Comparison of ENCODE assay signal across 8 cellular contexts in genomic region chr2:174681983-174682577, GRCh38.
A peak's percentile ranks its signal among the peaks of the same experiment; 100 is the strongest.
DNase-seq lines count a peak whose midpoint lies in the region; ATAC-seq and TF ChIP-seq lines count a peak whose summit lies in the region.

No MANE protein-coding gene starts in this region.

- no TSS peak for BruUV-seq in Panc1 (replicated peaks; lab: Mats Ljungman, UMichigan)

- peak overlapping the region; percentile 68 to 79 (median 77) for H3K9ac ChIP-seq in skeletal muscle tissue (ENCODE audit: low read depth in 1 of 3, low read length in 3 of 3)

- TF ChIP-seq CTCF in Panc1 (IDR thresholded peaks at IDR 0.05) (no peak), hepatocyte (IDR thresholded peaks at IDR 0.05; ENCODE audit: poor library complexity) (no peak)

- peaks cover 20% of the 10 kb centered on the region for H3K27me3 ChIP-seq in Panc1 (ENCODE audit: control insufficient read depth, insufficient read depth, low read length)
- peaks cover 11% of the 10 kb centered on the region for H3K27me3 ChIP-seq in hepatocyte
- H3K27me3 ChIP-seq in skeletal muscle tissue (ENCODE audit: control insufficient read depth in 3 of 3, insufficient read depth in 3 of 3, low read length in 3 of 3) = peaks cover 0 to 21% (median 20%) of the 10 kb centered on the region in 3 donors

- H3K9me3 ChIP-seq in Panc1 (ENCODE audit: control insufficient read depth, insufficient read depth, low read depth, low read length) (no peaks in the 10 kb centered on the region), hepatocyte (ENCODE audit: low read depth) (no peaks in the 10 kb centered on the region), skeletal muscle tissue (ENCODE audit: control insufficient read depth in 3 of 3, low read length in 3 of 3) (no peaks in the 10 kb centered on the region)

- H3K9me3 Mint-ChIP-seq in activated naive CD8-positive, alpha-beta T cell treated with anti-CD3 and anti-CD28 coated beads, Interleukin-2, amount 50 U/mL, for 24 hours = no peaks in the 10 kb centered on the region

- peak overlapping the region; percentile 86 for H3K4me2 ChIP-seq in hepatocyte

- peaks cover 40% of the 10 kb centered on the region for H3K79me2 ChIP-seq in hepatocyte

- no peaks in the 10 kb centered on the region for H3K9me2 ChIP-seq in hepatocyte (replicated peaks; ENCODE audit: insufficient read depth)

- peak overlapping the region; percentile 67 for H3K27ac Mint-ChIP-seq in activated naive CD8-positive, alpha-beta T cell treated with anti-CD3 and anti-CD28 coated beads, Interleukin-2, amount 50 U/mL, for 24 hours

- peak; percentile 74 for DNase-seq in DMS53 (lab: John Stamatoyannopoulos, UW)
- DNase-seq in DMS53 treated with DMSO at 0.1 percent for 48 hours (lab: John Stamatoyannopoulos, UW; ENCODE audit: unreplicated experiment) = no peak
- DNase-seq in Panc1 (ENCODE audit: low read depth, low spot score) = no peak
- peak; percentile 58 for DNase-seq in activated naive CD8-positive, alpha-beta T cell treated with anti-CD3 and anti-CD28 coated beads, Interleukin-2, amount 50 U/mL, for 24 hours
- DNase-seq in hepatocyte (ENCODE audit: low spot score) = peak; percentile 51

- H3K36me3 Mint-ChIP-seq in activated naive CD8-positive, alpha-beta T cell treated with anti-CD3 and anti-CD28 coated beads, Interleukin-2, amount 50 U/mL, for 24 hours (ENCODE audit: low read depth) = peaks cover 5% of the 10 kb centered on the region

- POLR2A ChIA-PET in Panc1 (lab: Charles Lee) = no interaction called here

- intact Hi-C loops in Panc1 (cut with micrococcal nuclease; ENCODE audit: unreplicated experiment) = loop anchor here (5.0 to 10.0 kb wide), 2 partner anchors 107 to 220 kb away; no protein-coding TSS in a partner anchor

- CTCF ChIA-PET in Panc1 (lab: Charles Lee) = no interaction called here

- in situ Hi-C loops in Panc1 (cut with HindIII; ENCODE audit: low pct_unique_long_range_greater_than_20kb, low sequenced_read_pairs) = no loop called here

- WGBS in hepatocyte (ENCODE audit: low lambda C conversion rate, missing lambda C conversion rate) = 1% methylated on average over 36 of the region's 53 CpGs

- H2AFZ ChIP-seq in hepatocyte = peak overlapping the region; percentile 92

- H3K36me3 ChIP-seq in Panc1 (ENCODE audit: control insufficient read depth, insufficient read depth, low read length) (no peaks in the 10 kb centered on the region; the same call in 1 of the 2 replicates), hepatocyte (replicated peaks; ENCODE audit: insufficient read depth, low read depth) (no peaks in the 10 kb centered on the region), skeletal muscle tissue (ENCODE audit: control insufficient read depth in 3 of 3, insufficient read depth in 3 of 3, low read length in 3 of 3) (no peaks in the 10 kb centered on the region)

- peak overlapping the region; percentile 80 for H3K4me3 Mint-ChIP-seq in activated naive CD8-positive, alpha-beta T cell treated with anti-CD3 and anti-CD28 coated beads, Interleukin-2, amount 50 U/mL, for 24 hours

- H3K4me3 ChIP-seq in Panc1 (ENCODE audit: low read depth in 2 of 2, low read length in 2 of 2) (peak overlapping the region; percentile 41 to 58), hepatocyte (peak overlapping the region; percentile 99), skeletal muscle tissue (ENCODE audit: low read length in 3 of 3) (peak overlapping the region; percentile 71 to 80 (median 73))

- H4K20me1 ChIP-seq in hepatocyte (ENCODE audit: insufficient read depth, poor library complexity, severe bottlenecking) = peaks cover 10% of the 10 kb centered on the region

- H3K27me3 Mint-ChIP-seq in activated naive CD8-positive, alpha-beta T cell treated with anti-CD3 and anti-CD28 coated beads, Interleukin-2, amount 50 U/mL, for 24 hours = peaks cover 2% of the 10 kb centered on the region

- H3K4me1 Mint-ChIP-seq in activated naive CD8-positive, alpha-beta T cell treated with anti-CD3 and anti-CD28 coated beads, Interleukin-2, amount 50 U/mL, for 24 hours = peaks cover 72% of the 10 kb centered on the region

- ATAC-seq in HG02759 (IDR thresholded peaks at IDR 0.05; ENCODE audit: unreplicated experiment) = peak; percentile 55
- peak; percentile 75 for ATAC-seq in Panc1
- ATAC-seq in activated naive CD8-positive, alpha-beta T cell treated with anti-CD3 and anti-CD28 coated beads, Interleukin-2, amount 50 U/mL, for 24 hours = peak; percentile 47
- no peak for ATAC-seq in GM18519 (IDR thresholded peaks at IDR 0.05; ENCODE audit: low FRiP score, unreplicated experiment)

- H3K27ac ChIP-seq in Panc1 (ENCODE audit: low read length) (peak overlapping the region; percentile 44), hepatocyte (peak overlapping the region; percentile 97), skeletal muscle tissue (ENCODE audit: low read depth, low read length) (peak overlapping the region; percentile 73)

- H3K4me1 ChIP-seq in Panc1 (ENCODE audit: control insufficient read depth, insufficient read depth, low read length) = peaks cover 6% of the 10 kb centered on the region
- peaks cover 23% of the 10 kb centered on the region for H3K4me1 ChIP-seq in hepatocyte (ENCODE audit: insufficient read depth)
- H3K4me1 ChIP-seq in skeletal muscle tissue (ENCODE audit: control insufficient read depth in 3 of 3, insufficient read depth in 3 of 3, low read length in 3 of 3) = peaks cover 9 to 24% (median 18%) of the 10 kb centered on the region in 3 donors

Comparison
In these comparisons a context has a peak if more than half of its experiments do, and no peak if none do; other contexts are left out.
1. DNase-seq: peak in DMS53 (single experiment), activated naive CD8-positive, alpha-beta T cell treated with anti-CD3 and anti-CD28 coated beads, Interleukin-2, amount 50 U/mL, for 24 hours (single experiment) and hepatocyte (single experiment); none in DMS53 treated with DMSO at 0.1 percent for 48 hours (single experiment) and Panc1 (single experiment).
2. H3K27ac ChIP-seq: peak in every context shown above with its lines; median percentile 97 in hepatocyte; 73 in skeletal muscle tissue; 44 in Panc1.
3. Peak in every context shown above with its lines, with median percentiles within 50 percentile points of each other: H3K4me3 ChIP-seq.